ENCODE assay signal across 1 cellular context in the genomic region with DNA sequence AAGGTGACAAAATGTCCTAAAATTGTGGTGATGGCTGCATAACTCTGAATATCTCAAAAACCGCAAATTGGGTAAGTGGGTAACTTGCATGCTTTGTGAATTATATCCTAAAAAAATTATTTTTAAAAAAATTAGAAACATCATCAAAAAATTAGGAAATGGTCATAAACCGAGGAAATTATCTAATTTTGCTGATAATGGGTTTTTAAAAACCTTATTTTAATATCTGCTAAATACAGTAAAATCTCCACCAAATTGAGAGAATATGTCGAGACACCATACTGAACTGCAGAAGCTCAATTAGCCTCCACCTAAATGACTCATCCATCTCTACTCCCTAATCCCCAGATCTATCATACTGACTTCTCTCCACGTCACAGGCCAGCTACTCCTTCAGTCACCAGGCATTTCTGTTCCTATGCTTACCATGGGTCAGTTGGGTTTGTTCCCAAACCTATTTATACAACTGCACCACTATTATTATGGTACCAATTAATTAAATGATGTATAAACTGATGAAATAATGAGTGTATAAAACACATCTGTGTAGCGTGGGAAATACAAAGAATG.
TF ChIP-seq lines count a peak whose summit lies in the region.

No MANE protein-coding gene starts in this region.

TF ChIP-seq in HepG2, 621 proteins besides CTCF, POLR2A, EP300 and RAD21:
- TF ChIP-seq ZNF317 (CRISPR knock-in tag; IDR thresholded peaks at IDR 0.05) (no peak), MAFK (conservative IDR thresholded peaks at IDR 0.05 in 1 of 2, IDR thresholded peaks at IDR 0.05 in 1 of 2; ENCODE audit: low read length in 2 of 2) (peak; percentile 14 to 73; a peak in 2 of 4 replicates), MAFF (IDR thresholded peaks at IDR 0.05; ENCODE audit: low read depth, low read length) (peak; percentile 56; the same call in 1 of the 2 replicates), SMARCC2 (IDR thresholded peaks at IDR 0.05) (no peak)
